ENCODE assay signal across 1 cellular context in genomic region chr1:157105988-157106812, GRCh38.
TF ChIP-seq lines count a peak whose summit lies in the region.

No MANE protein-coding gene starts in this region.

TF ChIP-seq in IMR-90, 13 proteins besides CTCF, POLR2A, EP300 and RAD21 (continued from another document):
- TF ChIP-seq MAFK (IDR thresholded peaks at IDR 0.05; ENCODE audit: low read depth, low read length) (peak; percentile 21; the same call in 1 of the 2 replicates), FOS (IDR thresholded peaks at IDR 0.05; ENCODE audit: low read depth, low read length) (peak; percentile 86), NFE2L2 (IDR thresholded peaks at IDR 0.05; ENCODE audit: low read depth, low read length) (0 out of 2 replicates have a peak, but pooled peaks have one; percentile 34), CEBPB (IDR thresholded peaks at IDR 0.05; ENCODE audit: low read depth, low read length) (no peak), CHD1 (IDR thresholded peaks at IDR 0.05; ENCODE audit: low read depth, low read length) (no peak), RFX5 (IDR thresholded peaks at IDR 0.05; ENCODE audit: low read depth, low read length) (no peak), BHLHE40 (IDR thresholded peaks at IDR 0.05; ENCODE audit: low read depth, low read length) (no peak), MAZ (IDR thresholded peaks at IDR 0.05; ENCODE audit: borderline replicate concordance, low read depth, low read length) (peak; percentile 51; the same call in 1 of the 2 replicates), RCOR1 (IDR thresholded peaks at IDR 0.05; ENCODE audit: insufficient replicate concordance, low read length) (no peak)
TF ChIP-seq in IMR-90: peak in this region for 4.
